ENCODE assay signal across 16 cellular contexts in the genomic region with DNA sequence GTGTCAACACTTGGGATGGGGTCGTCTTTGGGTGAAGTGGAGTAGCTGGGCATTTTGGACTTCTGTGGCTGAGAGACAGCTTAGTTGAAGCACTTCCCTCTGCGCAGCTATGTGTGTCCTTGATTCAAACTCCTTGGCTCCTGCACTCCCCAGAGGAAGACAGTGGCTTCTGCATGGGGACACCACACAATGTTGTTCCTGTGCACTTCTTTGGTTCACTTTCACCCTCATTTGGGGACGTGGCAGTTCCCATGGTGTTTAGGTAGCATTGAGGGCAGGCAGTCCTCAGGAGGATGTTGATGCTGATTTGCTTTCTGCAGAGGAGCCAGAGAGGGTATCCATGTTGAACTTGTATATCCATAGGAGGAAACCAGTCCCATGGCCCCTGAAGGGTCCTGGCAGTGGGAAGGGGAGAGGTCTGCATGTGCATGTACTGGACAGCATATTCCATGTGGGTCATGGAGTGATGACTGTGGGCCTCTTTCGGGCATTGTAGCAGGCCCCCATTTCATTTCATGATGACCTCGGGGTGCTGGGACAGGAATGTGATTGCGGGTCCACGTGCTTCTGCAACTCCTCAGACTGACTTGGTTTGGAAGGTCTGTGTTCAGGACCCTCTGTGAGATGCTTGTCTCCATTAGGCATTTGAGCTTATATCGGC.
DNase-seq lines count a peak whose midpoint lies in the region; ATAC-seq and TF ChIP-seq lines count a peak whose summit lies in the region.
"Had no signal": no experiment of that assay in that cellular context is flagged by ENCODE, and none has a peak within 500 bp of the region (broad histone marks: within the 10 kb centered on the region; RNA-seq: fewer than 3 reads in every experiment).

No MANE protein-coding gene starts in this region.

- H3K36me3 ChIP-seq in RWPE2 (ENCODE audit: low read depth): peaks cover 49% of the 10 kb centered on the region
- H3K36me3 ChIP-seq in subcutaneous abdominal adipose tissue (ENCODE audit: control insufficient read depth in 5 of 5, insufficient read depth in 5 of 5, low read length in 5 of 5): peaks cover 19 to 98% (median 91%) of the 10 kb centered on the region in 5 donors
- peaks cover 3 to 23% of the 10 kb centered on the region in 2 donors for H3K36me3 ChIP-seq in prostate gland

- H2AFZ ChIP-seq in H9 (ENCODE audit: low read length): no peak overlapping the region

- H4K91ac ChIP-seq in H9 (ENCODE audit: insufficient read length, low read depth, low read length): no peak overlapping the region

- no peak overlapping the region for H3T11ph ChIP-seq in H9 (ENCODE audit: low read length)

- no peak overlapping the region for H4K5ac ChIP-seq in H9 (ENCODE audit: insufficient read length, low read depth, low read length)

- H3K4me2 ChIP-seq in H9 (ENCODE audit: insufficient read depth, insufficient read length, low read length): no peak overlapping the region

- H2BK5ac ChIP-seq in H9 (ENCODE audit: insufficient read length, low read length): no peak overlapping the region

- H3K9me3 ChIP-seq in H9 (ENCODE audit: control insufficient read depth, low read depth, low read length) (peaks cover 65% of the 10 kb centered on the region), RWPE2 (ENCODE audit: severe bottlenecking) (peaks cover 7% of the 10 kb centered on the region), subcutaneous abdominal adipose tissue (ENCODE audit: control insufficient read depth in 5 of 5, low read length in 5 of 5) (peaks cover 84 to 99% (median 99%) of the 10 kb centered on the region in 5 donors), prostate gland (no peaks in the 10 kb centered on the region)

- no peaks in the 10 kb centered on the region for H4K20me1 ChIP-seq in H9 (ENCODE audit: control insufficient read depth, insufficient read depth, insufficient read length)

- H2BK15ac ChIP-seq in H9 (ENCODE audit: low read depth, low read length): no peak overlapping the region

- no peak overlapping the region for H3K4ac ChIP-seq in H9 (ENCODE audit: low read depth, low read length)

- DNase-seq in H9 (peak; percentile 11), RWPE2 (ENCODE audit: low spot score) (peak; percentile 34), left lobe of liver (ENCODE audit: low spot score) (peak; percentile 24), natural killer cell (no peak), prostate gland (ENCODE audit: low spot score) (no peak)
- no peak for DNase-seq in stimulated activated CD4-positive, alpha-beta T cell treated with anti-CD3 and anti-CD28 coated beads, Interleukin-1b, Interleukin-23, amount 100 ng/mL, for 48 hours
- DNase-seq: CD4-positive, CD25-positive, alpha-beta regulatory T cell; EL; GF-D8; Kasumi-1; NCI-H1417; NCI-H1694 treated with DMSO at 0.1 percent for 48 hours; NCI-H446; NCI-H526; SHP77 had no signal

- H3K9ac ChIP-seq in H9 (ENCODE audit: extremely low read depth, insufficient read length, low read length): no peak overlapping the region
- H3K9ac ChIP-seq in subcutaneous abdominal adipose tissue (ENCODE audit: low read length in 5 of 5): no peak overlapping the region

- H3K36me3 Mint-ChIP-seq in H9 (ENCODE audit: insufficient read depth in 1 of 3, low read depth in 3 of 3) (peaks cover 88 to 100% (median 96%) of the 10 kb centered on the region in 3 experiments), natural killer cell (peaks cover 51% of the 10 kb centered on the region)

- TF ChIP-seq CTCF in H9 (conservative IDR thresholded peaks at IDR 0.05) (no peak), RWPE2 (IDR thresholded peaks at IDR 0.05; ENCODE audit: poor library complexity, severe bottlenecking) (no peak), natural killer cell (IDR thresholded peaks at IDR 0.05) (no peak), prostate gland (IDR thresholded peaks at IDR 0.05) (no peak)

- no CpG with 5 or more reads among the region's 8 CpGs for WGBS in H9 (ENCODE audit: extremely low coverage, insufficient read length, low lambda C conversion rate)
- 88% methylated on average over 8 of the region's 8 CpGs for WGBS in prostate gland

- TF ChIP-seq POLR2A in prostate gland (IDR thresholded peaks at IDR 0.05): no peak

- H2AK5ac ChIP-seq in H9 (ENCODE audit: insufficient read length, low read length): no peak overlapping the region

- no peaks in the 10 kb centered on the region for H3K23me2 ChIP-seq in H9 (ENCODE audit: insufficient read length, low read depth, low read length, poor library complexity, severe bottlenecking)

- H3K4me1 Mint-ChIP-seq in H9: no peaks in the 10 kb centered on the region
- H3K4me1 Mint-ChIP-seq in natural killer cell: peaks cover 0 to 4% of the 10 kb centered on the region in 2 donors
- H3K4me1 Mint-ChIP-seq: CD4-positive, CD25-positive, alpha-beta regulatory T cell had no signal

- no peaks in the 10 kb centered on the region for H3K27me3 ChIP-seq in H9 (ENCODE audit: insufficient read depth, low read length)
- H3K27me3 ChIP-seq in RWPE2 (ENCODE audit: insufficient read depth, poor library complexity, severe bottlenecking): no peaks in the 10 kb centered on the region
- no peaks in the 10 kb centered on the region for H3K27me3 ChIP-seq in subcutaneous abdominal adipose tissue (ENCODE audit: control insufficient read depth in 5 of 5, insufficient read depth in 4 of 5, low read length in 5 of 5)
- H3K27me3 ChIP-seq in prostate gland (replicated peaks; ENCODE audit: insufficient read depth): no peaks in the 10 kb centered on the region

- no peak for ATAC-seq in RWPE2 (ENCODE audit: low read depth)
- no peak for ATAC-seq in left lobe of liver
- ATAC-seq in natural killer cell: no peak

- no peak overlapping the region for H3K23ac ChIP-seq in H9 (ENCODE audit: insufficient read length, low read depth, low read length)

- H4K8ac ChIP-seq in H9 (replicated peaks; ENCODE audit: insufficient read length, low read depth, low read length): no peak overlapping the region

- no peak overlapping the region for H3K14ac ChIP-seq in H9 (ENCODE audit: insufficient read depth, low read length)

- no peak overlapping the region for H3K27ac ChIP-seq in H9 (ENCODE audit: insufficient read length, low read depth, low read length)
- H3K27ac ChIP-seq in RWPE2 (ENCODE audit: poor library complexity, severe bottlenecking): no peak overlapping the region
- H3K27ac ChIP-seq in subcutaneous abdominal adipose tissue (ENCODE audit: low read depth, low read length): no peak overlapping the region
- H3K27ac ChIP-seq in prostate gland: no peak overlapping the region

- H2BK20ac ChIP-seq in H9 (ENCODE audit: low read depth, low read length, poor library complexity, severe bottlenecking): no peak overlapping the region

- no peak overlapping the region for H3K4me3 Mint-ChIP-seq in H9
- H3K4me3 Mint-ChIP-seq in natural killer cell: no peak overlapping the region
- H3K4me3 Mint-ChIP-seq: CD4-positive, CD25-positive, alpha-beta regulatory T cell had no signal

- H3K4me1 ChIP-seq in H9 (ENCODE audit: insufficient read depth, low read length) (no peaks in the 10 kb centered on the region), RWPE2 (ENCODE audit: insufficient read depth, poor library complexity, severe bottlenecking) (no peaks in the 10 kb centered on the region), subcutaneous abdominal adipose tissue (ENCODE audit: control insufficient read depth in 5 of 5, insufficient read depth in 5 of 5, low read length in 5 of 5) (no peaks in the 10 kb centered on the region), prostate gland (replicated peaks) (no peaks in the 10 kb centered on the region)

- no peaks in the 10 kb centered on the region for H3K79me1 ChIP-seq in H9 (ENCODE audit: insufficient read depth, low read depth, low read length, poor library complexity, severe bottlenecking)

- no peaks in the 10 kb centered on the region; the same call in none of the 2 replicates for H3K27me3 Mint-ChIP-seq in H9 (ENCODE audit: low read depth)
- H3K27me3 Mint-ChIP-seq in natural killer cell (ENCODE audit: low read depth in 2 of 2): no peaks in the 10 kb centered on the region
- H3K27me3 Mint-ChIP-seq: CD4-positive, CD25-positive, alpha-beta regulatory T cell had no signal

- no peak overlapping the region for H3K18ac ChIP-seq in H9 (ENCODE audit: insufficient read length, low read depth, low read length)

- peak overlapping the region; percentile 12 to 68 (median 44); a peak in 3 of 7 replicates for H3K27ac Mint-ChIP-seq in H9
- H3K27ac Mint-ChIP-seq in natural killer cell: no peak overlapping the region
- H3K27ac Mint-ChIP-seq: CD4-positive, CD25-positive, alpha-beta regulatory T cell had no signal

- H2BK120ac ChIP-seq in H9 (ENCODE audit: low read depth, low read length, poor library complexity, severe bottlenecking): no peak overlapping the region

- no peak overlapping the region for H3K56ac ChIP-seq in H9 (ENCODE audit: insufficient read length, low read depth, low read length)

- intact Hi-C loops in natural killer cell (cut with micrococcal nuclease) (no loop called here), prostate gland (cut with DNase I) (no loop called here)

- no peaks in the 10 kb centered on the region for H3K79me2 ChIP-seq in H9 (ENCODE audit: insufficient read depth, low read length)

- H3K9me3 Mint-ChIP-seq in H9: peaks cover 88 to 90% of the 10 kb centered on the region in 2 experiments
- H3K9me3 Mint-ChIP-seq in natural killer cell: peaks cover 8 to 20% of the 10 kb centered on the region in 2 donors

- H3K4me3 ChIP-seq in RWPE2 (ENCODE audit: severe bottlenecking) (no peak overlapping the region), subcutaneous abdominal adipose tissue (ENCODE audit: low read depth in 1 of 5, low read length in 5 of 5) (peak overlapping the region; percentile 7 to 45 (median 32)), prostate gland (no peak overlapping the region)

- no peak overlapping the region for H2BK12ac ChIP-seq in H9 (ENCODE audit: insufficient read length, low read depth, low read length)

Comparison
In these comparisons a context has a peak if more than half of its experiments do, and no peak if none do; other contexts are left out.
1. DNase-seq: peak in H9 (single experiment), RWPE2 (single experiment) and left lobe of liver (single experiment); none in natural killer cell (single experiment), stimulated activated CD4-positive, alpha-beta T cell treated with anti-CD3 and anti-CD28 coated beads, Interleukin-1b, Interleukin-23, amount 100 ng/mL, for 48 hours (single experiment) and prostate gland (single experiment).
2. H3K27ac Mint-ChIP-seq: peak in H9 (3 of 3); none in natural killer cell (0 of 2).
3. H3K4me3 ChIP-seq: peak in subcutaneous abdominal adipose tissue (5 of 5); none in RWPE2 (single experiment) and prostate gland (0 of 2).